ENCODE assay signal across 2 cellular contexts in genomic region chr5:73690015-73690414, GRCh38.
TF ChIP-seq lines count a peak whose summit lies in the region.

No MANE protein-coding gene starts in this region.

TF ChIP-seq in HepG2, 621 proteins besides CTCF, POLR2A, EP300 and RAD21 (continued from another document):
- peak; percentile 90 for TF ChIP-seq MAFF (IDR thresholded peaks at IDR 0.05; ENCODE audit: low read depth, low read length)
- TF ChIP-seq, protein P1, sequence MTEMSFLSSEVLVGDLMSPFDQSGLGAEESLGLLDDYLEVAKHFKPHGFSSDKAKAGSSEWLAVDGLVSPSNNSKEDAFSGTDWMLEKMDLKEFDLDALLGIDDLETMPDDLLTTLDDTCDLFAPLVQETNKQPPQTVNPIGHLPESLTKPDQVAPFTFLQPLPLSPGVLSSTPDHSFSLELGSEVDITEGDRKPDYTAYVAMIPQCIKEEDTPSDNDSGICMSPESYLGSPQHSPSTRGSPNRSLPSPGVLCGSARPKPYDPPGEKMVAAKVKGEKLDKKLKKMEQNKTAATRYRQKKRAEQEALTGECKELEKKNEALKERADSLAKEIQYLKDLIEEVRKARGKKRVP (CRISPR knock-in tag; IDR thresholded peaks at IDR 0.05), result no peak
TF ChIP-seq in HepG2: peak in this region for 2.

TF ChIP-seq in K562, 482 proteins besides CTCF, POLR2A, EP300 and RAD21 (continued from another document):
- TF ChIP-seq MAFK (IDR thresholded peaks at IDR 0.05; ENCODE audit: low read length) (peak; percentile 59; the same call in 1 of the 2 replicates), ZNF316 (IDR thresholded peaks at IDR 0.05) (peak; percentile 82), CHD2 (IDR thresholded peaks at IDR 0.05; ENCODE audit: low read depth, low read length) (no peak), C11orf30 (IDR thresholded peaks at IDR 0.05; ENCODE audit: low read depth) (peak; percentile 74), MAFF (IDR thresholded peaks at IDR 0.05; ENCODE audit: low read length) (peak; percentile 73)
